Comparison of ENCODE assay signal across 1 cellular context in genomic region chr1:67434491-67434890, GRCh38.
TF ChIP-seq lines count a peak whose summit lies in the region.

No MANE protein-coding gene starts in this region.

TF ChIP-seq in HEK293, 187 proteins besides CTCF, POLR2A, EP300 and RAD21 (continued from another document and continues in another):
- no peak for TF ChIP-seq ZNF362 (tag by site-specific recombination; IDR thresholded peaks at IDR 0.05)
- peak; percentile 95 for TF ChIP-seq ZNF18 (tag by site-specific recombination; IDR thresholded peaks at IDR 0.05)
- no peak for TF ChIP-seq ZNF654 (tag by site-specific recombination; IDR thresholded peaks at IDR 0.05; ENCODE audit: low read depth)
- TF ChIP-seq ZNF354C (tag by site-specific recombination; IDR thresholded peaks at IDR 0.05; ENCODE audit: borderline replicate concordance, low read depth) = no peak
- no peak for TF ChIP-seq ZNF394 (tag by site-specific recombination; IDR thresholded peaks at IDR 0.05; ENCODE audit: borderline replicate concordance)
- peak; percentile 93 for TF ChIP-seq ZNF10 (tag by site-specific recombination; IDR thresholded peaks at IDR 0.05)
- no peak for TF ChIP-seq RBAK (tag by site-specific recombination; IDR thresholded peaks at IDR 0.05)
- no peak for TF ChIP-seq ZBTB17 (tag by site-specific recombination; IDR thresholded peaks at IDR 0.05)
- TF ChIP-seq REPIN1 (tag by site-specific recombination; IDR thresholded peaks at IDR 0.05; ENCODE audit: low read depth) = no peak
- no peak for TF ChIP-seq ZNF292 (tag by site-specific recombination; IDR thresholded peaks at IDR 0.05; ENCODE audit: borderline replicate concordance, low read depth)
- TF ChIP-seq ZNF266 (tag by site-specific recombination; IDR thresholded peaks at IDR 0.05; ENCODE audit: low read depth) = no peak
- no peak for TF ChIP-seq ZNF549 (tag by site-specific recombination; IDR thresholded peaks at IDR 0.05)
- no peak for TF ChIP-seq ZNF785 (tag by site-specific recombination; IDR thresholded peaks at IDR 0.05)
- TF ChIP-seq ZNF211 (tag by site-specific recombination; IDR thresholded peaks at IDR 0.05; ENCODE audit: low read depth) = no peak
- no peak for TF ChIP-seq ZNF423 (tag by site-specific recombination; IDR thresholded peaks at IDR 0.05)
- no peak for TF ChIP-seq BCL11A (tag by site-specific recombination; IDR thresholded peaks at IDR 0.05; ENCODE audit: low read depth)
- peak; percentile 37; the same call in 1 of the 2 replicates for TF ChIP-seq OSR2 (tag by site-specific recombination; IDR thresholded peaks at IDR 0.05)
- TF ChIP-seq ZNF776 (tag by site-specific recombination; IDR thresholded peaks at IDR 0.05; ENCODE audit: borderline replicate concordance) = no peak
- TF ChIP-seq ZNF426 (tag by site-specific recombination; IDR thresholded peaks at IDR 0.05) = no peak
- TF ChIP-seq ZNF184 (tag by site-specific recombination; IDR thresholded peaks at IDR 0.05) = no peak
- TF ChIP-seq ZNF473 (tag by site-specific recombination; IDR thresholded peaks at IDR 0.05) = no peak
- TF ChIP-seq ZNF404 (tag by site-specific recombination; IDR thresholded peaks at IDR 0.05) = no peak
- no peak for TF ChIP-seq ZNF398 (tag by site-specific recombination; IDR thresholded peaks at IDR 0.05)
- peak; percentile 50; the same call in 1 of the 2 replicates for TF ChIP-seq WT1 (tag by site-specific recombination; IDR thresholded peaks at IDR 0.05)
- no peak for TF ChIP-seq PATZ1 (tag by site-specific recombination; IDR thresholded peaks at IDR 0.05)
- peak; percentile 31; the same call in 1 of the 2 replicates for TF ChIP-seq ZNF664 (tag by site-specific recombination; IDR thresholded peaks at IDR 0.05)
- TF ChIP-seq ZBTB6 (tag by site-specific recombination; IDR thresholded peaks at IDR 0.05) = no peak
- no peak for TF ChIP-seq ZNF571 (tag by site-specific recombination; IDR thresholded peaks at IDR 0.05)
- no peak for TF ChIP-seq ZNF157 (tag by site-specific recombination; IDR thresholded peaks at IDR 0.05)
- 0 out of 2 replicates have a peak, but pooled peaks have one; percentile 21 for TF ChIP-seq ZNF843 (tag by site-specific recombination; IDR thresholded peaks at IDR 0.05)
- TF ChIP-seq ZNF530 (tag by site-specific recombination; IDR thresholded peaks at IDR 0.05; ENCODE audit: low read depth) = no peak
- no peak for TF ChIP-seq GLIS2 (tag by site-specific recombination; IDR thresholded peaks at IDR 0.05)
- no peak for TF ChIP-seq KLF17 (tag by site-specific recombination; IDR thresholded peaks at IDR 0.05)
- TF ChIP-seq ZFP3 (tag by site-specific recombination; IDR thresholded peaks at IDR 0.05; ENCODE audit: low read depth) = no peak
- no peak for TF ChIP-seq ZNF274 (IDR thresholded peaks at IDR 0.05; ENCODE audit: low read length)
- no peak for TF ChIP-seq ZNF274 (tag by site-specific recombination; IDR thresholded peaks at IDR 0.05; ENCODE audit: borderline replicate concordance)
- TF ChIP-seq OVOL3 (tag by site-specific recombination; IDR thresholded peaks at IDR 0.05) = peak; percentile 57; the same call in 1 of the 2 replicates
- no peak for TF ChIP-seq ZNF148 (tag by site-specific recombination; IDR thresholded peaks at IDR 0.05; ENCODE audit: borderline replicate concordance)
- TF ChIP-seq ZNF221 (tag by site-specific recombination; IDR thresholded peaks at IDR 0.05; ENCODE audit: borderline replicate concordance) = no peak
- TF ChIP-seq SCRT1 (tag by site-specific recombination; IDR thresholded peaks at IDR 0.05; ENCODE audit: borderline replicate concordance) = no peak
- no peak for TF ChIP-seq ZNF2 (tag by site-specific recombination; IDR thresholded peaks at IDR 0.05)
- no peak; the same call in 1 of the 2 replicates for TF ChIP-seq PRDM10 (tag by site-specific recombination; IDR thresholded peaks at IDR 0.05)
- no peak for TF ChIP-seq IKZF3 (tag by site-specific recombination; IDR thresholded peaks at IDR 0.05)
- no peak for TF ChIP-seq PBX3 (CRISPR knock-in tag; IDR thresholded peaks at IDR 0.05)
- no peak for TF ChIP-seq ZBTB10 (tag by site-specific recombination; IDR thresholded peaks at IDR 0.05)
- no peak for TF ChIP-seq ZNF433 (tag by site-specific recombination; IDR thresholded peaks at IDR 0.05; ENCODE audit: low read depth)
